1 cellular context compared by ENCODE assay signal in the genomic region with DNA sequence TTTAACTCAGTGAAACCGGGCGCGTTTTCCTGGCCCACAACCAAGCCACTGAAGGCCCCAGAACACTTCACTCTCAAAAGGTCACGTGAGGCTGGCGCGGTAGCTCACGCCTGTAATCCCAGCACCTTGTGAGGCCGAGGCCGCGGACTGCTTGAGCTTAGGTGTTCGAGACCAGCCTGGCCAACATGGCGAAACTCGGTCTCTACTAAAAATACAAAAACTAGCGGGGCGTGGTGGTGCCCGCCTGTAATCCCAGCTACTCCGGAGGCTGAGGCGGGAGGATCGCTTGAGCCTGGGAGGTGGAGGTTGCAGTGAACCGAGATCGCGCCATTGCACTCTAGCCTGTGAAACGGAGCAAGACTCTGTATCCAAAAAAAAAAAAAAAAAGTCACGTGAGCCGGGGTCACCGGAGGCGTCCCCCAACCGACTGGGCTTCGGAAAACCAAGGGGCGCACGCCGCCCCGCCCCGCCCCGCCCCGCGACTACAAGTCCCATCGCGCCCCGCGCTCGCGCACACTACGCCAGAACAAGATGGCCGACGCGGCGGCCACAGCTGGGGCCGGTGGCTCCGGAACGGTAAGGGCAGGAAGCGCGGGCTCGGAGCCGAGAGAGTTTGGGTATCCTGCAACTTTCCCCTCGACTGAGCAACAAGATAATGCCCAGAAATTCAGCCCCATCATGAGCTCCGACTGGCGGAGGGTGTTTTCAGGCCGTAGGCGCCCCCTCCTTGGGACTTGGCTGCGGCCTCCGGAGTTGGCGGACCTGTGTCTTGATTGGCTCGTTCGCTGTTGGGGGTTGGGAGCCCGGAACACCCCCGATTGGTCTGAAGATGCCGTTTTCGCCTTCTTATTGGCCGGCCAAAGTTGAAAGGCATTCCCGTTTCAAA.
TF ChIP-seq lines count a peak whose summit lies in the region.

A gene with protein sequence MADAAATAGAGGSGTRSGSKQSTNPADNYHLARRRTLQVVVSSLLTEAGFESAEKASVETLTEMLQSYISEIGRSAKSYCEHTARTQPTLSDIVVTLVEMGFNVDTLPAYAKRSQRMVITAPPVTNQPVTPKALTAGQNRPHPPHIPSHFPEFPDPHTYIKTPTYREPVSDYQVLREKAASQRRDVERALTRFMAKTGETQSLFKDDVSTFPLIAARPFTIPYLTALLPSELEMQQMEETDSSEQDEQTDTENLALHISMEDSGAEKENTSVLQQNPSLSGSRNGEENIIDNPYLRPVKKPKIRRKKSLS (plus strand): TSS at position 514 of the 886 bp plus-strand sequence. CDS start 18 bp downstream, at position 532.

TF ChIP-seq in K562, 482 proteins besides CTCF, POLR2A, EP300 and RAD21 (continued from another document and continues in another):
- TF ChIP-seq, protein P1, sequence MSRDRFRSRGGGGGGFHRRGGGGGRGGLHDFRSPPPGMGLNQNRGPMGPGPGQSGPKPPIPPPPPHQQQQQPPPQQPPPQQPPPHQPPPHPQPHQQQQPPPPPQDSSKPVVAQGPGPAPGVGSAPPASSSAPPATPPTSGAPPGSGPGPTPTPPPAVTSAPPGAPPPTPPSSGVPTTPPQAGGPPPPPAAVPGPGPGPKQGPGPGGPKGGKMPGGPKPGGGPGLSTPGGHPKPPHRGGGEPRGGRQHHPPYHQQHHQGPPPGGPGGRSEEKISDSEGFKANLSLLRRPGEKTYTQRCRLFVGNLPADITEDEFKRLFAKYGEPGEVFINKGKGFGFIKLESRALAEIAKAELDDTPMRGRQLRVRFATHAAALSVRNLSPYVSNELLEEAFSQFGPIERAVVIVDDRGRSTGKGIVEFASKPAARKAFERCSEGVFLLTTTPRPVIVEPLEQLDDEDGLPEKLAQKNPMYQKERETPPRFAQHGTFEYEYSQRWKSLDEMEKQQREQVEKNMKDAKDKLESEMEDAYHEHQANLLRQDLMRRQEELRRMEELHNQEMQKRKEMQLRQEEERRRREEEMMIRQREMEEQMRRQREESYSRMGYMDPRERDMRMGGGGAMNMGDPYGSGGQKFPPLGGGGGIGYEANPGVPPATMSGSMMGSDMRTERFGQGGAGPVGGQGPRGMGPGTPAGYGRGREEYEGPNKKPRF (IDR thresholded peaks at IDR 0.05; ENCODE audit: low read depth, low read length): no peak
- no peak for TF ChIP-seq ZNF57 (CRISPR knock-in tag; IDR thresholded peaks at IDR 0.05)
- TF ChIP-seq XRCC3 (IDR thresholded peaks at IDR 0.05): no peak
- no peak for TF ChIP-seq COPS2 (conservative IDR thresholded peaks at IDR 0.05)
- TF ChIP-seq CHD2 (IDR thresholded peaks at IDR 0.05; ENCODE audit: low read depth, low read length): peak; percentile 81
- TF ChIP-seq EP400 (IDR thresholded peaks at IDR 0.05): peak; percentile 97
- TF ChIP-seq ZFP1 (CRISPR knock-in tag; IDR thresholded peaks at IDR 0.05): no peak
- TF ChIP-seq, protein P2, sequence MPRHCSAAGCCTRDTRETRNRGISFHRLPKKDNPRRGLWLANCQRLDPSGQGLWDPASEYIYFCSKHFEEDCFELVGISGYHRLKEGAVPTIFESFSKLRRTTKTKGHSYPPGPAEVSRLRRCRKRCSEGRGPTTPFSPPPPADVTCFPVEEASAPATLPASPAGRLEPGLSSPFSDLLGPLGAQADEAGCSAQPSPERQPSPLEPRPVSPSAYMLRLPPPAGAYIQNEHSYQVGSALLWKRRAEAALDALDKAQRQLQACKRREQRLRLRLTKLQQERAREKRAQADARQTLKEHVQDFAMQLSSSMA (CRISPR knock-in tag; IDR thresholded peaks at IDR 0.05): no peak
- TF ChIP-seq, protein P3, sequence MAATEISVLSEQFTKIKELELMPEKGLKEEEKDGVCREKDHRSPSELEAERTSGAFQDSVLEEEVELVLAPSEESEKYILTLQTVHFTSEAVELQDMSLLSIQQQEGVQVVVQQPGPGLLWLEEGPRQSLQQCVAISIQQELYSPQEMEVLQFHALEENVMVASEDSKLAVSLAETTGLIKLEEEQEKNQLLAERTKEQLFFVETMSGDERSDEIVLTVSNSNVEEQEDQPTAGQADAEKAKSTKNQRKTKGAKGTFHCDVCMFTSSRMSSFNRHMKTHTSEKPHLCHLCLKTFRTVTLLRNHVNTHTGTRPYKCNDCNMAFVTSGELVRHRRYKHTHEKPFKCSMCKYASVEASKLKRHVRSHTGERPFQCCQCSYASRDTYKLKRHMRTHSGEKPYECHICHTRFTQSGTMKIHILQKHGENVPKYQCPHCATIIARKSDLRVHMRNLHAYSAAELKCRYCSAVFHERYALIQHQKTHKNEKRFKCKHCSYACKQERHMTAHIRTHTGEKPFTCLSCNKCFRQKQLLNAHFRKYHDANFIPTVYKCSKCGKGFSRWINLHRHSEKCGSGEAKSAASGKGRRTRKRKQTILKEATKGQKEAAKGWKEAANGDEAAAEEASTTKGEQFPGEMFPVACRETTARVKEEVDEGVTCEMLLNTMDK (IDR thresholded peaks at IDR 0.05; ENCODE audit: borderline replicate concordance, insufficient read depth, low read depth, low read length, poor library complexity, severe bottlenecking): no peak
- TF ChIP-seq NFXL1 (CRISPR knock-in tag; IDR thresholded peaks at IDR 0.05): no peak
- peak; percentile 77; the same call in 1 of the 2 replicates for TF ChIP-seq TCF7L2 (IDR thresholded peaks at IDR 0.05; ENCODE audit: low read depth, low read length)
- peak; percentile 75; the same call in 1 of the 2 replicates for TF ChIP-seq ZNF584 (CRISPR knock-in tag; IDR thresholded peaks at IDR 0.05; ENCODE audit: low read depth)
- TF ChIP-seq, protein P4, sequence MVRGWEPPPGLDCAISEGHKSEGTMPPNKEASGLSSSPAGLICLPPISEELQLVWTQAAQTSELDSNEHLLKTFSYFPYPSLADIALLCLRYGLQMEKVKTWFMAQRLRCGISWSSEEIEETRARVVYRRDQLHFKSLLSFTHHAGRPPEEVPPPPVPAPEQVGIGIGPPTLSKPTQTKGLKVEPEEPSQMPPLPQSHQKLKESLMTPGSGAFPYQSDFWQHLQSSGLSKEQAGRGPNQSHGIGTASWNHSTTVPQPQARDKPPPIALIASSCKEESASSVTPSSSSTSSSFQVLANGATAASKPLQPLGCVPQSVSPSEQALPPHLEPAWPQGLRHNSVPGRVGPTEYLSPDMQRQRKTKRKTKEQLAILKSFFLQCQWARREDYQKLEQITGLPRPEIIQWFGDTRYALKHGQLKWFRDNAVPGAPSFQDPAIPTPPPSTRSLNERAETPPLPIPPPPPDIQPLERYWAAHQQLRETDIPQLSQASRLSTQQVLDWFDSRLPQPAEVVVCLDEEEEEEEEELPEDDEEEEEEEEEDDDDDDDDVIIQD (CRISPR knock-in tag; IDR thresholded peaks at IDR 0.05): no peak
- TF ChIP-seq ARID2 (IDR thresholded peaks at IDR 0.05): no peak
- TF ChIP-seq, protein P5, sequence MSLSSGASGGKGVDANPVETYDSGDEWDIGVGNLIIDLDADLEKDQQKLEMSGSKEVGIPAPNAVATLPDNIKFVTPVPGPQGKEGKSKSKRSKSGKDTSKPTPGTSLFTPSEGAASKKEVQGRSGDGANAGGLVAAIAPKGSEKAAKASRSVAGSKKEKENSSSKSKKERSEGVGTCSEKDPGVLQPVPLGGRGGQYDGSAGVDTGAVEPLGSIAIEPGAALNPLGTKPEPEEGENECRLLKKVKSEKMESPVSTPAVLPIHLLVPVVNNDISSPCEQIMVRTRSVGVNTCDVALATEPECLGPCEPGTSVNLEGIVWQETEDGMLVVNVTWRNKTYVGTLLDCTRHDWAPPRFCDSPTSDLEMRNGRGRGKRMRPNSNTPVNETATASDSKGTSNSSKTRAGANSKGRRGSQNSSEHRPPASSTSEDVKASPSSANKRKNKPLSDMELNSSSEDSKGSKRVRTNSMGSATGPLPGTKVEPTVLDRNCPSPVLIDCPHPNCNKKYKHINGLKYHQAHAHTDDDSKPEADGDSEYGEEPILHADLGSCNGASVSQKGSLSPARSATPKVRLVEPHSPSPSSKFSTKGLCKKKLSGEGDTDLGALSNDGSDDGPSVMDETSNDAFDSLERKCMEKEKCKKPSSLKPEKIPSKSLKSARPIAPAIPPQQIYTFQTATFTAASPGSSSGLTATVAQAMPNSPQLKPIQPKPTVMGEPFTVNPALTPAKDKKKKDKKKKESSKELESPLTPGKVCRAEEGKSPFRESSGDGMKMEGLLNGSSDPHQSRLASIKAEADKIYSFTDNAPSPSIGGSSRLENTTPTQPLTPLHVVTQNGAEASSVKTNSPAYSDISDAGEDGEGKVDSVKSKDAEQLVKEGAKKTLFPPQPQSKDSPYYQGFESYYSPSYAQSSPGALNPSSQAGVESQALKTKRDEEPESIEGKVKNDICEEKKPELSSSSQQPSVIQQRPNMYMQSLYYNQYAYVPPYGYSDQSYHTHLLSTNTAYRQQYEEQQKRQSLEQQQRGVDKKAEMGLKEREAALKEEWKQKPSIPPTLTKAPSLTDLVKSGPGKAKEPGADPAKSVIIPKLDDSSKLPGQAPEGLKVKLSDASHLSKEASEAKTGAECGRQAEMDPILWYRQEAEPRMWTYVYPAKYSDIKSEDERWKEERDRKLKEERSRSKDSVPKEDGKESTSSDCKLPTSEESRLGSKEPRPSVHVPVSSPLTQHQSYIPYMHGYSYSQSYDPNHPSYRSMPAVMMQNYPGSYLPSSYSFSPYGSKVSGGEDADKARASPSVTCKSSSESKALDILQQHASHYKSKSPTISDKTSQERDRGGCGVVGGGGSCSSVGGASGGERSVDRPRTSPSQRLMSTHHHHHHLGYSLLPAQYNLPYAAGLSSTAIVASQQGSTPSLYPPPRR (CRISPR knock-in tag; IDR thresholded peaks at IDR 0.05; ENCODE audit: borderline replicate concordance): 0 out of 2 replicates have a peak, but pooled peaks have one; percentile 40
- TF ChIP-seq ELF4 (CRISPR knock-in tag; IDR thresholded peaks at IDR 0.05): no peak
- TF ChIP-seq SRSF9 (IDR thresholded peaks at IDR 0.05; ENCODE audit: borderline replicate concordance, low read depth, low read length): no peak
- no peak for TF ChIP-seq ZC3H4 (CRISPR knock-in tag; IDR thresholded peaks at IDR 0.05; ENCODE audit: borderline replicate concordance)
- peak in 1 of 2 experiments; percentile 86; a peak in 2 of 4 replicates for TF ChIP-seq HDAC1 (IDR thresholded peaks at IDR 0.05)
- TF ChIP-seq STAT5B (CRISPR knock-in tag; IDR thresholded peaks at IDR 0.05): no peak
- no peak for TF ChIP-seq WHSC1 (IDR thresholded peaks at IDR 0.05; ENCODE audit: low read length)
- peak; percentile 80 for TF ChIP-seq DACH1 (IDR thresholded peaks at IDR 0.05; ENCODE audit: partially characterized antibody)
- TF ChIP-seq, protein P6, sequence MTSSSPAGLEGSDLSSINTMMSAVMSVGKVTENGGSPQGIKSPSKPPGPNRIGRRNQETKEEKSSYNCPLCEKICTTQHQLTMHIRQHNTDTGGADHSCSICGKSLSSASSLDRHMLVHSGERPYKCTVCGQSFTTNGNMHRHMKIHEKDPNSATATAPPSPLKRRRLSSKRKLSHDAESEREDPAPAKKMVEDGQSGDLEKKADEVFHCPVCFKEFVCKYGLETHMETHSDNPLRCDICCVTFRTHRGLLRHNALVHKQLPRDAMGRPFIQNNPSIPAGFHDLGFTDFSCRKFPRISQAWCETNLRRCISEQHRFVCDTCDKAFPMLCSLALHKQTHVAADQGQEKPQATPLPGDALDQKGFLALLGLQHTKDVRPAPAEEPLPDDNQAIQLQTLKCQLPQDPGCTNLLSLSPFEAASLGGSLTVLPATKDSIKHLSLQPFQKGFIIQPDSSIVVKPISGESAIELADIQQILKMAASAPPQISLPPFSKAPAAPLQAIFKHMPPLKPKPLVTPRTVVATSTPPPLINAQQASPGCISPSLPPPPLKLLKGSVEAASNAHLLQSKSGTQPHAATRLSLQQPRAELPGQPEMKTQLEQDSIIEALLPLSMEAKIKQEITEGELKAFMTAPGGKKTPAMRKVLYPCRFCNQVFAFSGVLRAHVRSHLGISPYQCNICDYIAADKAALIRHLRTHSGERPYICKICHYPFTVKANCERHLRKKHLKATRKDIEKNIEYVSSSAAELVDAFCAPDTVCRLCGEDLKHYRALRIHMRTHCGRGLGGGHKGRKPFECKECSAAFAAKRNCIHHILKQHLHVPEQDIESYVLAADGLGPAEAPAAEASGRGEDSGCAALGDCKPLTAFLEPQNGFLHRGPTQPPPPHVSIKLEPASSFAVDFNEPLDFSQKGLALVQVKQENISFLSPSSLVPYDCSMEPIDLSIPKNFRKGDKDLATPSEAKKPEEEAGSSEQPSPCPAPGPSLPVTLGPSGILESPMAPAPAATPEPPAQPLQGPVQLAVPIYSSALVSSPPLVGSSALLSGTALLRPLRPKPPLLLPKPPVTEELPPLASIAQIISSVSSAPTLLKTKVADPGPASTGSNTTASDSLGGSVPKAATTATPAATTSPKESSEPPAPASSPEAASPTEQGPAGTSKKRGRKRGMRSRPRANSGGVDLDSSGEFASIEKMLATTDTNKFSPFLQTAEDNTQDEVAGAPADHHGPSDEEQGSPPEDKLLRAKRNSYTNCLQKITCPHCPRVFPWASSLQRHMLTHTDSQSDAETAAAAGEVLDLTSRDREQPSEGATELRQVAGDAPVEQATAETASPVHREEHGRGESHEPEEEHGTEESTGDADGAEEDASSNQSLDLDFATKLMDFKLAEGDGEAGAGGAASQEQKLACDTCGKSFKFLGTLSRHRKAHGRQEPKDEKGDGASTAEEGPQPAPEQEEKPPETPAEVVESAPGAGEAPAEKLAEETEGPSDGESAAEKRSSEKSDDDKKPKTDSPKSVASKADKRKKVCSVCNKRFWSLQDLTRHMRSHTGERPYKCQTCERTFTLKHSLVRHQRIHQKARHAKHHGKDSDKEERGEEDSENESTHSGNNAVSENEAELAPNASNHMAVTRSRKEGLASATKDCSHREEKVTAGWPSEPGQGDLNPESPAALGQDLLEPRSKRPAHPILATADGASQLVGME (CRISPR knock-in tag; IDR thresholded peaks at IDR 0.05): no peak
- TF ChIP-seq YY1 (IDR thresholded peaks at IDR 0.05; ENCODE audit: borderline replicate concordance in 1 of 3, control insufficient read depth in 1 of 3, extremely low read depth in 1 of 3, insufficient read depth in 3 of 3, insufficient read length in 1 of 3, insufficient replicate concordance in 2 of 3, low read depth in 1 of 3, low read length in 2 of 3): peak; percentile 95 to 100 (median 99)
- TF ChIP-seq, protein P7, sequence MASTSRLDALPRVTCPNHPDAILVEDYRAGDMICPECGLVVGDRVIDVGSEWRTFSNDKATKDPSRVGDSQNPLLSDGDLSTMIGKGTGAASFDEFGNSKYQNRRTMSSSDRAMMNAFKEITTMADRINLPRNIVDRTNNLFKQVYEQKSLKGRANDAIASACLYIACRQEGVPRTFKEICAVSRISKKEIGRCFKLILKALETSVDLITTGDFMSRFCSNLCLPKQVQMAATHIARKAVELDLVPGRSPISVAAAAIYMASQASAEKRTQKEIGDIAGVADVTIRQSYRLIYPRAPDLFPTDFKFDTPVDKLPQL (IDR thresholded peaks at IDR 0.05; ENCODE audit: extremely low read depth, insufficient read length): no peak
- TF ChIP-seq HMGN3 (IDR thresholded peaks at IDR 0.05; ENCODE audit: borderline replicate concordance, extremely low read depth, insufficient read length, low read depth, low read length): peak; percentile 90
- TF ChIP-seq, protein P8, sequence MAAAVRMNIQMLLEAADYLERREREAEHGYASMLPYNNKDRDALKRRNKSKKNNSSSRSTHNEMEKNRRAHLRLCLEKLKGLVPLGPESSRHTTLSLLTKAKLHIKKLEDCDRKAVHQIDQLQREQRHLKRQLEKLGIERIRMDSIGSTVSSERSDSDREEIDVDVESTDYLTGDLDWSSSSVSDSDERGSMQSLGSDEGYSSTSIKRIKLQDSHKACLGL (CRISPR knock-in tag; IDR thresholded peaks at IDR 0.05; ENCODE audit: borderline replicate concordance, poor library complexity, severe bottlenecking): no peak
- TF ChIP-seq CEBPB (tag; IDR thresholded peaks at IDR 0.05): no peak
